21 cellular contexts compared by ENCODE assay signal in genomic region chr11:1469287-1469910, GRCh38.
"Had no signal": no experiment of that assay in that cellular context is flagged by ENCODE, and none has a peak within 500 bp of the region (broad histone marks: within the 10 kb centered on the region; RNA-seq: fewer than 3 reads in every experiment).

No MANE protein-coding gene starts in this region.

- DNase-seq: effector memory CD8-positive, alpha-beta T cell; erythroblast; hypothalamus; natural killer cell; nucleus accumbens; stimulated activated CD4-positive, alpha-beta T cell treated with anti-CD3 and anti-CD28 coated beads, Interleukin-2, amount 100 ng/mL, for 48 hours; stimulated activated naive CD8-positive, alpha-beta T cell treated with anti-CD3 and anti-CD28 coated beads, Interleukin-15, Interleukin-2, amounts not matched to agents 100 U/mL and 50 U/mL, for 24 hours; upper lobe of right lung had no signal

- H3K4me2 ChIP-seq: smooth muscle cell had no signal

- H3K4me1 Mint-ChIP-seq: memory B cell, mesothelial cell of epicardium had no signal

- FAIRE-seq: frontal cortex, islet of Langerhans had no signal

- H3K27ac Mint-ChIP-seq: memory B cell, mesothelial cell of epicardium, natural killer cell had no signal

- H3K4me3 ChIP-seq: heart right ventricle, left lung, lower lobe of right lung, ovary, right atrium auricular region, smooth muscle cell, tibial nerve, upper lobe of right lung, vagina had no signal

- H3K4me1 ChIP-seq: left lung, lower lobe of right lung, tibial nerve, upper lobe of right lung, vagina had no signal

- H3K9me3 Mint-ChIP-seq: effector memory CD8-positive, alpha-beta T cell; memory B cell; mesothelial cell of epicardium; natural killer cell; neural crest cell had no signal

- H3K27ac ChIP-seq: heart right ventricle, left lung, lower lobe of right lung, ovary, right atrium auricular region, upper lobe of right lung, vagina had no signal

- H3K36me3 ChIP-seq: ovary had no signal

- H3K9me3 ChIP-seq: left lung, lower lobe of right lung, ovary, right atrium auricular region, upper lobe of right lung, vagina had no signal

- ATAC-seq: effector memory CD8-positive, alpha-beta T cell; left lung; lower lobe of right lung; natural killer cell; stimulated activated naive CD8-positive, alpha-beta T cell treated with anti-CD3 and anti-CD28 coated beads, Interleukin-15, Interleukin-2, amounts not matched to agents 100 U/mL and 50 U/mL, for 24 hours; upper lobe of right lung had no signal

- H3K4me3 Mint-ChIP-seq: effector memory CD8-positive, alpha-beta T cell; memory B cell; mesothelial cell of epicardium; natural killer cell; neural crest cell had no signal

- H3K27me3 ChIP-seq: heart right ventricle, left lung, ovary, right atrium auricular region, tibial nerve, upper lobe of right lung, vagina had no signal

- H3K27me3 Mint-ChIP-seq: effector memory CD8-positive, alpha-beta T cell; memory B cell had no signal
